ENCODE assay signal across 1 cellular context in the genomic region with DNA sequence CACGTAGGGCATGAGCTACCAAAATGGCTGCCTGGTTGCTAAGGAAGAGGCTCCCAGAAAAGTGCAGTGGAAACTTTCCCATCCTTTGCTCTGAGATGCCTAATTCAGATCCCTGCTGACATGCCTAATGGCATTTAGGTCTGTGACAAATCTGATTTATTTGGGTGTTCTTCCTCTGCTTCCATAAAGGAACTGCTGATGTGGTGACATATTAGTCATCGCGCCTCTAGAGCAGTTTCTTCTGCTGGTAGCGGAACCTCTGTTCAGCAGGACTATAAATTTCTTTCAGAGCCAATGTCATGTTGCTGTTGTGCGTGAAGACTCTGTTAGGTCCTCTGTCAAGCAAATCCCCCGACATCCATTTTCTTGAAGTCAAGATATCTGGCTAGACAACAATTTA.
TF ChIP-seq lines count a peak whose summit lies in the region.

No MANE protein-coding gene starts in this region.

TF ChIP-seq in GM23338, 12 proteins besides CTCF, POLR2A, EP300 and RAD21 (continued from another document):
- no peak for TF ChIP-seq ZNF462 (CRISPR knock-in tag; IDR thresholded peaks at IDR 0.05)
- TF ChIP-seq POLR2AphosphoS5 (IDR thresholded peaks at IDR 0.05; ENCODE audit: low read depth): no peak
- TF ChIP-seq JUNB (IDR thresholded peaks at IDR 0.05; ENCODE audit: unreplicated experiment): no peak
- TF ChIP-seq NANOG (IDR thresholded peaks at IDR 0.05; ENCODE audit: borderline replicate concordance): no peak
- no peak for TF ChIP-seq REST (IDR thresholded peaks at IDR 0.05; ENCODE audit: unreplicated experiment)
